Comparison of ENCODE assay signal across 19 cellular contexts in genomic region chr11:120198787-120199469, GRCh38. TPM values are rescaled to one million over a fixed set of nuclear protein-coding genes. Genes with fewer than 3 reads are reported as not detected.
DNase-seq lines count a peak whose midpoint lies in the region; ATAC-seq, FAIRE-seq and TF ChIP-seq lines count a peak whose summit lies in the region.
"Had no signal": no experiment of that assay in that cellular context is flagged by ENCODE, and none has a peak within 500 bp of the region (broad histone marks: within the 10 kb centered on the region; RNA-seq: fewer than 3 reads in every experiment).

No MANE protein-coding gene starts in this region.

- H3K4me1 Mint-ChIP-seq in neural progenitor cell (peaks cover 53% of the 10 kb centered on the region), endodermal cell (peaks cover 10% of the 10 kb centered on the region)
- no peaks in the 10 kb centered on the region for H3K4me1 Mint-ChIP-seq in CD4-positive, alpha-beta T cell (ENCODE audit: low read depth)
- no peaks in the 10 kb centered on the region for H3K4me1 Mint-ChIP-seq in activated CD8-positive, alpha-beta T cell treated with anti-CD3 and anti-CD28 coated beads, Interleukin-2, amount 10 ng/mL, durations not matched to agents 7 days and 5 days (ENCODE audit: low read depth)

- H3K9me3 ChIP-seq in kidney (ENCODE audit: control insufficient read depth in 1 of 2, low read length in 2 of 2) = no peaks in the 10 kb centered on the region
- H3K9me3 ChIP-seq in neural progenitor cell (ENCODE audit: low read depth) = no peaks in the 10 kb centered on the region
- no peaks in the 10 kb centered on the region for H3K9me3 ChIP-seq in upper lobe of right lung
- no peaks in the 10 kb centered on the region for H3K9me3 ChIP-seq in endodermal cell (ENCODE audit: control insufficient read depth, low read length)
- H3K9me3 ChIP-seq in CD4-positive, alpha-beta T cell (ENCODE audit: control insufficient read depth, low read length) = no peaks in the 10 kb centered on the region
- H3K9me3 ChIP-seq: BLaER1 had no signal

- CTCF ChIA-PET in CD4-positive, alpha-beta T cell (lab: Charles Lee) = no interaction called here
- CTCF ChIA-PET in activated CD8-positive, alpha-beta T cell treated with anti-CD3 and anti-CD28 coated beads, Interleukin-2, amount 10 ng/mL, durations not matched to agents 7 days and 5 days (lab: Charles Lee) = no interaction called here

- H3K27ac ChIP-seq in kidney (ENCODE audit: low read depth in 2 of 2, low read length in 2 of 2) (no peak overlapping the region), neural progenitor cell (no peak overlapping the region), upper lobe of right lung (no peak overlapping the region), endodermal cell (ENCODE audit: low read depth, low read length) (no peak overlapping the region)
- no peak overlapping the region for H3K27ac ChIP-seq in CD4-positive, alpha-beta T cell (ENCODE audit: low read depth, low read length)
- H3K27ac ChIP-seq: BLaER1, KMS-11 had no signal

- 92 to 100% methylated on average over 2 to 9 of the region's 9 CpGs for WGBS in endodermal cell (ENCODE audit: insufficient coverage in 1 of 2, insufficient read length in 1 of 2), 2 experiments

- H3K27me3 ChIP-seq in bronchial epithelial cell (ENCODE audit: control insufficient read depth, insufficient read depth, low read length) (no peaks in the 10 kb centered on the region), neural progenitor cell (peaks cover 82% of the 10 kb centered on the region), upper lobe of right lung (peaks cover 5% of the 10 kb centered on the region), endodermal cell (ENCODE audit: control insufficient read depth, insufficient read depth, low read length, poor library complexity, severe bottlenecking) (peaks cover 25% of the 10 kb centered on the region)
- peaks cover 3% of the 10 kb centered on the region for H3K27me3 ChIP-seq in CD4-positive, alpha-beta T cell (ENCODE audit: control insufficient read depth, insufficient read depth, low read length)

- peak overlapping the region; percentile 57 for H3K27ac Mint-ChIP-seq in neural progenitor cell
- H3K27ac Mint-ChIP-seq in endodermal cell = no peak overlapping the region
- no peak overlapping the region for H3K27ac Mint-ChIP-seq in CD4-positive, alpha-beta T cell
- H3K27ac Mint-ChIP-seq in activated CD8-positive, alpha-beta T cell treated with anti-CD3 and anti-CD28 coated beads, Interleukin-2, amount 10 ng/mL, durations not matched to agents 7 days and 5 days = no peak overlapping the region

- H3K36me3 ChIP-seq in bronchial epithelial cell (ENCODE audit: control insufficient read depth, insufficient read depth, low read length) = no peaks in the 10 kb centered on the region
- H3K36me3 ChIP-seq in kidney (ENCODE audit: control insufficient read depth in 1 of 2, insufficient read depth in 2 of 2, low read length in 2 of 2) = no peaks in the 10 kb centered on the region
- no peaks in the 10 kb centered on the region for H3K36me3 ChIP-seq in neural progenitor cell
- H3K36me3 ChIP-seq in upper lobe of right lung = no peaks in the 10 kb centered on the region
- H3K36me3 ChIP-seq in endodermal cell (ENCODE audit: control insufficient read depth, insufficient read depth, low read length) = no peaks in the 10 kb centered on the region
- H3K36me3 ChIP-seq: BLaER1 had no signal

- FAIRE-seq in bronchial epithelial cell (lab: Jason Lieb, UNC) (peak; percentile 80), kidney (lab: Jason Lieb, UNC) (no peak)
- FAIRE-seq: H54 had no signal

- H3K4me3 Mint-ChIP-seq in neural progenitor cell = no peak overlapping the region
- H3K4me3 Mint-ChIP-seq in endodermal cell = no peak overlapping the region
- no peak overlapping the region for H3K4me3 Mint-ChIP-seq in CD4-positive, alpha-beta T cell
- no peak overlapping the region for H3K4me3 Mint-ChIP-seq in activated CD8-positive, alpha-beta T cell treated with anti-CD3 and anti-CD28 coated beads, Interleukin-2, amount 10 ng/mL, durations not matched to agents 7 days and 5 days

- no peak for TF ChIP-seq CTCF in bronchial epithelial cell (IDR thresholded peaks at IDR 0.05; ENCODE audit: insufficient read depth, low read length, severe bottlenecking)
- no peak for TF ChIP-seq CTCF in kidney (IDR thresholded peaks at IDR 0.05; ENCODE audit: borderline replicate concordance, extremely low read depth, insufficient read depth)
- TF ChIP-seq CTCF in neural progenitor cell (IDR thresholded peaks at IDR 0.05) = no peak
- TF ChIP-seq CTCF in upper lobe of right lung (IDR thresholded peaks at IDR 0.05) = no peak
- TF ChIP-seq CTCF in endodermal cell (conservative IDR thresholded peaks at IDR 0.05) = no peak
- TF ChIP-seq CTCF in CD4-positive, alpha-beta T cell (IDR thresholded peaks at IDR 0.05) = no peak

- H3K4me3 ChIP-seq in bronchial epithelial cell (ENCODE audit: low read depth, low read length) = no peak overlapping the region
- no peak overlapping the region for H3K4me3 ChIP-seq in kidney (ENCODE audit: low read length in 2 of 2)
- no peak overlapping the region for H3K4me3 ChIP-seq in neural progenitor cell
- no peak overlapping the region for H3K4me3 ChIP-seq in upper lobe of right lung
- no peak overlapping the region for H3K4me3 ChIP-seq in endodermal cell (ENCODE audit: low read length)
- H3K4me3 ChIP-seq: BLaER1 had no signal

- DNase-seq in bronchial epithelial cell (ENCODE audit: low read depth) (no peak), kidney (peak; percentile 57), neural progenitor cell (ENCODE audit: low spot score) (no peak), upper lobe of right lung (no peak), endodermal cell (no peak)
- DNase-seq in CD4-positive, alpha-beta T cell = no peak
- no peak for DNase-seq in activated CD8-positive, alpha-beta T cell treated with anti-CD3 and anti-CD28 coated beads, Interleukin-2, amount 10 ng/mL, durations not matched to agents 7 days and 5 days
- DNase-seq: DMS 273 treated with DMSO at 0.1 percent for 48 hours, NCI-H1092 treated with DMSO at 0.1 percent for 48 hours, NCI-H187, NCI-H446, NCI-H748 treated with DMSO at 0.1 percent for 48 hours, SHP77 had no signal

- POLR2A ChIA-PET in CD4-positive, alpha-beta T cell (lab: Charles Lee) = interaction anchor here (1.0 kb wide), 1 partner anchor 12 kb away, joined by 3 read pairs; the partner anchor contains the start of gene OAF
- POLR2A ChIA-PET in activated CD8-positive, alpha-beta T cell treated with anti-CD3 and anti-CD28 coated beads, Interleukin-2, amount 10 ng/mL, durations not matched to agents 7 days and 5 days (lab: Charles Lee) = no interaction called here

- peaks cover 9 to 11% of the 10 kb centered on the region in 2 donors for H3K4me1 ChIP-seq in kidney (ENCODE audit: control insufficient read depth in 1 of 2, insufficient read depth in 1 of 2, low read depth in 1 of 2, low read length in 2 of 2)
- peaks cover 28% of the 10 kb centered on the region for H3K4me1 ChIP-seq in neural progenitor cell
- H3K4me1 ChIP-seq in upper lobe of right lung = no peaks in the 10 kb centered on the region
- no peaks in the 10 kb centered on the region for H3K4me1 ChIP-seq in endodermal cell (ENCODE audit: control insufficient read depth, insufficient read depth, low read length)

- H2AFZ ChIP-seq in neural progenitor cell (replicated peaks) = no peak overlapping the region

- intact Hi-C loops in kidney (cut with DNase I) (no loop called here), upper lobe of right lung (cut with DNase I) (no loop called here)
- intact Hi-C loops in CD4-positive, alpha-beta T cell (cut with DNase I, micrococcal nuclease) = no loop called here

- peaks cover 8% of the 10 kb centered on the region for H3K27me3 Mint-ChIP-seq in neural progenitor cell (ENCODE audit: insufficient read depth, low read depth)
- H3K27me3 Mint-ChIP-seq in endodermal cell (ENCODE audit: insufficient read depth) = peaks cover 67% of the 10 kb centered on the region
- peaks cover 27% of the 10 kb centered on the region for H3K27me3 Mint-ChIP-seq in CD4-positive, alpha-beta T cell
- peaks cover 12% of the 10 kb centered on the region for H3K27me3 Mint-ChIP-seq in activated CD8-positive, alpha-beta T cell treated with anti-CD3 and anti-CD28 coated beads, Interleukin-2, amount 10 ng/mL, durations not matched to agents 7 days and 5 days (ENCODE audit: low read depth)

- H3K36me3 Mint-ChIP-seq in neural progenitor cell (no peaks in the 10 kb centered on the region), endodermal cell (ENCODE audit: low read depth) (no peaks in the 10 kb centered on the region)
- no peaks in the 10 kb centered on the region for H3K36me3 Mint-ChIP-seq in CD4-positive, alpha-beta T cell (ENCODE audit: low read depth)
- H3K36me3 Mint-ChIP-seq in activated CD8-positive, alpha-beta T cell treated with anti-CD3 and anti-CD28 coated beads, Interleukin-2, amount 10 ng/mL, durations not matched to agents 7 days and 5 days (ENCODE audit: low read depth) = no peaks in the 10 kb centered on the region

- no peaks in the 10 kb centered on the region for H4K20me1 ChIP-seq in neural progenitor cell (ENCODE audit: low read depth)
- H4K20me1 ChIP-seq: BLaER1 had no signal

- H3K9ac ChIP-seq in kidney (ENCODE audit: low read length in 2 of 2) (no peak overlapping the region), neural progenitor cell (no peak overlapping the region), endodermal cell (ENCODE audit: extremely low read depth, low read length, poor library complexity, severe bottlenecking) (no peak overlapping the region)
- H3K9ac ChIP-seq: BLaER1, KMS-11 had no signal

- peaks cover 12% of the 10 kb centered on the region for H3F3A ChIP-seq in neural progenitor cell (ENCODE audit: low read depth)

- H3K4me2 ChIP-seq in neural progenitor cell = no peak overlapping the region
- H3K4me2 ChIP-seq: BLaER1, KMS-11 had no signal

- H3K9me3 Mint-ChIP-seq in neural progenitor cell (no peaks in the 10 kb centered on the region), endodermal cell (no peaks in the 10 kb centered on the region)
- no peaks in the 10 kb centered on the region for H3K9me3 Mint-ChIP-seq in CD4-positive, alpha-beta T cell
- H3K9me3 Mint-ChIP-seq in activated CD8-positive, alpha-beta T cell treated with anti-CD3 and anti-CD28 coated beads, Interleukin-2, amount 10 ng/mL, durations not matched to agents 7 days and 5 days (ENCODE audit: insufficient read depth) = no peaks in the 10 kb centered on the region

- H3K79me2 ChIP-seq in neural progenitor cell (ENCODE audit: low read depth) = no peaks in the 10 kb centered on the region

- ATAC-seq in upper lobe of right lung = peak; percentile 20
- ATAC-seq in CD4-positive, alpha-beta T cell (ENCODE audit: poor library complexity) = no peak
- ATAC-seq in activated CD8-positive, alpha-beta T cell treated with anti-CD3 and anti-CD28 coated beads, Interleukin-2, amount 10 ng/mL, durations not matched to agents 7 days and 5 days = no peak
- ATAC-seq: Panc1 had no signal

RNA-seq across cellular contexts. Expression of gene OAF, which starts 11.9 kb away (rescaled TPM):
- total RNA-seq in bronchial epithelial cell = 5.9 and 9.0 TPM in 2 replicates
- total RNA-seq in kidney = 48.2 TPM
- 78.1 TPM for polyA plus RNA-seq in kidney (ENCODE audit: insufficient read depth, low read depth, low replicate concordance)
- 0.46 and 0.47 TPM in 2 replicates for total RNA-seq in neural progenitor cell (ENCODE audit: low replicate concordance)
- total RNA-seq in upper lobe of right lung = 19.8 TPM
- total RNA-seq in endodermal cell = 1 to 10 TPM; 1.7 to 3.6 TPM
- 15.1 TPM for polyA plus RNA-seq in endodermal cell (2013, experiment 1 of 2)
- 14.4 TPM for polyA plus RNA-seq in endodermal cell (2013, experiment 2 of 2)
- total RNA-seq in CD4-positive, alpha-beta T cell = 1 to 10 TPM; 3.1 to 3.2 TPM
- total RNA-seq in activated CD8-positive, alpha-beta T cell treated with anti-CD3 and anti-CD28 coated beads, Interleukin-2, amount 10 ng/mL, durations not matched to agents 7 days and 5 days = 1 to 10 TPM; 5.3 TPM

RNA-seq across cellular contexts. Expression of gene POU2F3, which starts 41.0 kb away (rescaled TPM):
- total RNA-seq in bronchial epithelial cell = 0.90 TPM in 1 of 2 replicates, not detected in the other
- 0.85 TPM for total RNA-seq in kidney
- 1.2 TPM for polyA plus RNA-seq in kidney (ENCODE audit: insufficient read depth, low read depth, low replicate concordance)
- total RNA-seq in neural progenitor cell (ENCODE audit: low replicate concordance) = 1.4 TPM in 1 of 2 replicates, not detected in the other
- total RNA-seq in upper lobe of right lung = 3.0 TPM
- under 1 TPM in 1 of 2 donors, not detected in 1; 0.46 TPM for total RNA-seq in endodermal cell
- polyA plus RNA-seq in endodermal cell (2013, experiment 1 of 2) = 0.18 TPM
- 0.12 TPM for polyA plus RNA-seq in endodermal cell (2013, experiment 2 of 2)
- total RNA-seq in CD4-positive, alpha-beta T cell = not detected
- not detected for total RNA-seq in activated CD8-positive, alpha-beta T cell treated with anti-CD3 and anti-CD28 coated beads, Interleukin-2, amount 10 ng/mL, durations not matched to agents 7 days and 5 days
- total RNA-seq: Daoy, MCF 10A had no signal
